Comparison of ENCODE assay signal across 29 cellular contexts in the genomic region with DNA sequence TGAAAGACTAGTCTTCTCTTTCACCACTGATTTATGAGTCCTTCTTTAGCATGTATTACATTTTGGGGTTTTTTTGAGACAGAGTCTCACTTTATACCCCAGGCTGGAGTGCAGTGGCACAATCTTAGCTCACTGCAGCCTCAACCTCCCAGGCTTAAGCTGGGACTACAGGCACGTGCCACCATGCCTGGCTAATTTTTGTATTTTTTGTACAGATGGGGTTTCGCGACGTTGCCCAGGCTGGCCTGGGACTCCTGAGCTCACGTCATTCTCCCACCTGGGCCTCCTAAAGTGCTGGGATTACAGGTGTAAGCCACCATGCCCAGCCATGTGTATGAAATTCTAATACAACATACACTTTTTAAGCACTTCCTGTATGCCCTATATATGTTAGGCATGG. TPM values are rescaled to one million over a fixed set of nuclear protein-coding genes. Genes with fewer than 3 reads are reported as not detected.
"Had no signal": no experiment of that assay in that cellular context is flagged by ENCODE, and none has a peak within 500 bp of the region (broad histone marks: within the 10 kb centered on the region; RNA-seq: fewer than 3 reads in every experiment).

No MANE protein-coding gene starts in this region.

- H3K36me3 Mint-ChIP-seq: activated naive CD4-positive, alpha-beta T cell treated with anti-CD3 and anti-CD28 coated beads, Interleukin-2, amount 50 U/mL, for 72 hours had no signal

- DNase-seq: activated CD4-positive, alpha-beta T cell treated with anti-CD3 and anti-CD28 coated beads for 48 hours; activated CD4-positive, alpha-beta T cell treated with anti-CD3 and anti-CD28 coated beads, Interleukin-2, amount 50 U/mL, for 4 hours; activated CD4-positive, CD25-positive, alpha-beta regulatory T cell treated with anti-CD3 and anti-CD28 coated beads, Interleukin-2, amount 50 U/mL, for 72 hours; activated CD8-positive, alpha-beta T cell treated with anti-CD3 and anti-CD28 coated beads, Interleukin-2, amount 10 ng/mL, durations not matched to agents 7 days and 5 days; activated effector memory CD4-positive, alpha-beta T cell treated with Interleukin-2 at 50 U/mL for 16 hours; activated naive CD4-positive, alpha-beta T cell; activated naive CD8-positive, alpha-beta T cell treated with anti-CD3 and anti-CD28 coated beads, Interleukin-2, amount 50 U/mL, for 24 hours; activated T-cell treated with anti-CD3 and anti-CD28 coated beads, Interleukin-2, amount 50 U/mL, for 24 hours; amniotic stem cell; body of pancreas; Kasumi-1; KBM-7; NCI-H1092; NCI-H1417; NCI-H1930; NCI-H2107; NCI-H510A treated with DMSO at 0.1 percent for 48 hours; NCI-H69; NK-92 treated with Interleukin-12 subunit alpha and Interleukin-12 subunit beta, amount 100 ng/mL, for 24 hours; SIG-M5; T-helper 1 cell; WERI-Rb-1 had no signal

- H3K9me3 Mint-ChIP-seq: activated naive CD4-positive, alpha-beta T cell treated with anti-CD3 and anti-CD28 coated beads, Interleukin-2, amount 50 U/mL, for 72 hours; activated naive CD8-positive, alpha-beta T cell treated with anti-CD3 and anti-CD28 coated beads, Interleukin-2, amount 50 U/mL, for 24 hours; activated T-cell treated with anti-CD3 and anti-CD28 coated beads, Interleukin-2, amount 50 U/mL, for 24 hours; activated T-helper 1 cell treated with anti-CD3 and anti-CD28 coated beads, Interleukin-12 subunit alpha, Interleukin-12 subunit beta, Interleukin-2, Interleukin-4 antibody, amounts not matched to agents 30 ng/mL and 10 ng/mL and 1 ng/mL, durations not matched to agents 14 hours and 24 hours and 36 hours; central memory CD8-positive, alpha-beta T cell had no signal

- H3K4me3 Mint-ChIP-seq: activated CD8-positive, alpha-beta T cell treated with anti-CD3 and anti-CD28 coated beads, Interleukin-2, amount 10 ng/mL, durations not matched to agents 7 days and 5 days; activated naive CD8-positive, alpha-beta T cell treated with anti-CD3 and anti-CD28 coated beads, Interleukin-2, amount 50 U/mL, for 24 hours; activated T-cell treated with anti-CD3 and anti-CD28 coated beads, Interleukin-2, amount 50 U/mL, for 24 hours; activated T-helper 1 cell treated with anti-CD3 and anti-CD28 coated beads, Interleukin-12 subunit alpha, Interleukin-12 subunit beta, Interleukin-2, Interleukin-4 antibody, amounts not matched to agents 30 ng/mL and 10 ng/mL and 1 ng/mL, durations not matched to agents 14 hours and 24 hours and 36 hours; central memory CD8-positive, alpha-beta T cell had no signal

- ATAC-seq: activated CD8-positive, alpha-beta T cell treated with anti-CD3 and anti-CD28 coated beads, Interleukin-2, amount 10 ng/mL, durations not matched to agents 7 days and 5 days; activated naive CD4-positive, alpha-beta T cell treated with anti-CD3 and anti-CD28 coated beads, Interleukin-2, amount 50 U/mL, for 72 hours; activated naive CD8-positive, alpha-beta T cell treated with anti-CD3 and anti-CD28 coated beads, Interleukin-2, amount 50 U/mL, for 24 hours; body of pancreas had no signal

- H3K27ac Mint-ChIP-seq: activated CD8-positive, alpha-beta T cell treated with anti-CD3 and anti-CD28 coated beads, Interleukin-2, amount 10 ng/mL, durations not matched to agents 7 days and 5 days; activated naive CD4-positive, alpha-beta T cell treated with anti-CD3 and anti-CD28 coated beads, Interleukin-2, amount 50 U/mL, for 72 hours; activated naive CD8-positive, alpha-beta T cell treated with anti-CD3 and anti-CD28 coated beads, Interleukin-2, amount 50 U/mL, for 24 hours; activated T-cell treated with anti-CD3 and anti-CD28 coated beads, Interleukin-2, amount 50 U/mL, for 24 hours; activated T-helper 1 cell treated with anti-CD3 and anti-CD28 coated beads, Interleukin-12 subunit alpha, Interleukin-12 subunit beta, Interleukin-2, Interleukin-4 antibody, amounts not matched to agents 30 ng/mL and 10 ng/mL and 1 ng/mL, durations not matched to agents 14 hours and 24 hours and 36 hours had no signal

- H3K36me3 ChIP-seq: ascending aorta, WERI-Rb-1 had no signal

- H3K27ac ChIP-seq: ascending aorta, body of pancreas, WERI-Rb-1 had no signal

- H3K27me3 Mint-ChIP-seq: activated naive CD8-positive, alpha-beta T cell treated with anti-CD3 and anti-CD28 coated beads, Interleukin-2, amount 50 U/mL, for 24 hours; activated T-cell treated with anti-CD3 and anti-CD28 coated beads, Interleukin-2, amount 50 U/mL, for 24 hours; central memory CD8-positive, alpha-beta T cell had no signal

- H3K27me3 ChIP-seq: ascending aorta, body of pancreas had no signal

- H3K4me1 ChIP-seq: ascending aorta, body of pancreas had no signal

- H3K4me3 ChIP-seq: ascending aorta, body of pancreas had no signal

- H3K9me3 ChIP-seq: ascending aorta, body of pancreas had no signal

RNA-seq across cellular contexts. Expression of a gene that starts 26.3 kb away (rescaled TPM):
- total RNA-seq: ascending aorta, body of pancreas, bronchial epithelial cell, M059J, RPMI7951 had no signal
